Comparison of ENCODE assay signal across 23 cellular contexts in the genomic region with DNA sequence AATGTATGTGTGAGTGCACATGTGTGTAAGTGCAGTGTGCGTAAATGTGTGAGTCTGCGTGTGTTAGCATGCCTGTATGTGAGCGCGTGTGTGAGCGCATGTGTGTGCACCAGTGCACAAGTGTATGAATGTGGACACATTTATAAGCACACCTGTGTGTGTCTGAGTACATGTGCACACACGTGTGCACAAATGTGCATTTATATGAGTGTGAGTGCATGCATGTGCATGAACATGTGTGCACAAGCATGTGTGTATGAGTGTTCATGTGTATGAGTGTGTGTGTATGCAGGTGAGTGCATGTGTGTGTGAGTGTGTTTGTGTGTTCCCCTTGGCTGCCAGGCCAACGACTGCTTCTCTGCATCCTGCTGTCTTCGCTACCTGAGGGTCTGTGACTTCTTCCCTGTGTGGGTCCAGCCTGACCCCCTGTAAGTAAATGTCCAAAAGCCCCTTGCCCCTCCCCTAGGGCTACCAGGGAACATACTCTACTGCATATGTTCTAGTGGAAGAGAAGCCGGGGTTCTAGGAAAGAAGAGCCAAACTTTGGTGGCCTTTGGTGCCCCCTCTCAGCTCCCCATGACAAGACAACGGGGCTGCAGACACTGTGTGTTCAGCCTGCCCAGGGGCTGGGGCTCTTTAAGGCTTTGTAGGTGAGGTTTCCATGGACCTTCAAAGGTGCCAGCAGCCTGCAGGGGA. TPM values are rescaled to one million over a fixed set of nuclear protein-coding genes. Genes with fewer than 3 reads are reported as not detected.
DNase-seq lines count a peak whose midpoint lies in the region; ATAC-seq, FAIRE-seq and TF ChIP-seq lines count a peak whose summit lies in the region.
"Had no signal": no experiment of that assay in that cellular context is flagged by ENCODE, and none has a peak within 500 bp of the region (broad histone marks: within the 10 kb centered on the region; RNA-seq: fewer than 3 reads in every experiment).

No MANE protein-coding gene starts in this region.

- no peaks in the 10 kb centered on the region for H3K9me3 Mint-ChIP-seq in natural killer cell
- no peaks in the 10 kb centered on the region for H3K9me3 Mint-ChIP-seq in natural killer cell treated with Interleukin-12 subunit alpha and Interleukin-12 subunit beta and Interleukin-15 and Interleukin-18, amount 100 ng/mL, for 72 hours
- no peaks in the 10 kb centered on the region for H3K9me3 Mint-ChIP-seq in naive thymus-derived CD4-positive, alpha-beta T cell
- H3K9me3 Mint-ChIP-seq: CD8-positive, alpha-beta T cell had no signal

- peaks cover 46 to 49% of the 10 kb centered on the region in 2 donors for H3K4me1 Mint-ChIP-seq in natural killer cell
- H3K4me1 Mint-ChIP-seq in natural killer cell treated with Interleukin-12 subunit alpha and Interleukin-12 subunit beta and Interleukin-15 and Interleukin-18, amount 100 ng/mL, for 72 hours (ENCODE audit: low read depth in 2 of 2) = peaks cover 32 to 39% of the 10 kb centered on the region in 2 donors
- H3K4me1 Mint-ChIP-seq in naive thymus-derived CD4-positive, alpha-beta T cell = peaks cover 9 to 16% (median 13%) of the 10 kb centered on the region in 7 donors

- H3K36me3 ChIP-seq in bronchial epithelial cell (ENCODE audit: control insufficient read depth, insufficient read depth, low read length) (no peaks in the 10 kb centered on the region), body of pancreas (replicated peaks in 1 of 2; ENCODE audit: insufficient read depth in 1 of 2, low read depth in 2 of 2) (no peaks in the 10 kb centered on the region)
- H3K36me3 ChIP-seq in naive thymus-derived CD4-positive, alpha-beta T cell (ENCODE audit: control insufficient read depth in 2 of 3, insufficient read depth in 3 of 3, low read length in 3 of 3) = peaks cover 0 to 17% (median 0%) of the 10 kb centered on the region in 3 experiments
- H3K36me3 ChIP-seq: BLaER1, SJSA1 had no signal

- H3K27me3 ChIP-seq in bronchial epithelial cell (ENCODE audit: control insufficient read depth, insufficient read depth, low read length) = peaks cover 2% of the 10 kb centered on the region
- H3K27me3 ChIP-seq in naive thymus-derived CD4-positive, alpha-beta T cell (ENCODE audit: control insufficient read depth in 2 of 2, insufficient read depth in 2 of 2, low read length in 2 of 2) = no peaks in the 10 kb centered on the region
- no peaks in the 10 kb centered on the region for H3K27me3 ChIP-seq in body of pancreas
- H3K27me3 ChIP-seq: BLaER1 had no signal

- peak overlapping the region in 1 of 2 donors; percentile 14 for H3K27ac Mint-ChIP-seq in natural killer cell
- no peak overlapping the region for H3K27ac Mint-ChIP-seq in natural killer cell treated with Interleukin-12 subunit alpha and Interleukin-12 subunit beta and Interleukin-15 and Interleukin-18, amount 100 ng/mL, for 72 hours
- H3K27ac Mint-ChIP-seq in naive thymus-derived CD4-positive, alpha-beta T cell = peak overlapping the region in 8 of 9 donors; percentile 4 to 80 (median 54)
- H3K27ac Mint-ChIP-seq: CD8-positive, alpha-beta T cell had no signal

- peak; percentile 97 for FAIRE-seq in bronchial epithelial cell (lab: Jason Lieb, UNC)
- FAIRE-seq: GM12892, GM18507 had no signal

- 94% methylated on average over 9 to 10 of the region's 10 CpGs for WGBS in body of pancreas, 2 donors

- TF ChIP-seq CTCF in natural killer cell (IDR thresholded peaks at IDR 0.05) (no peak), bronchial epithelial cell (IDR thresholded peaks at IDR 0.05; ENCODE audit: insufficient read depth, low read length, severe bottlenecking) (no peak), body of pancreas (IDR thresholded peaks at IDR 0.05) (no peak)

- H3K4me3 Mint-ChIP-seq in natural killer cell = peak overlapping the region; percentile 21
- no peak overlapping the region for H3K4me3 Mint-ChIP-seq in natural killer cell treated with Interleukin-12 subunit alpha and Interleukin-12 subunit beta and Interleukin-15 and Interleukin-18, amount 100 ng/mL, for 72 hours
- H3K4me3 Mint-ChIP-seq in naive thymus-derived CD4-positive, alpha-beta T cell = no peak overlapping the region
- H3K4me3 Mint-ChIP-seq: CD8-positive, alpha-beta T cell had no signal

- H3K9me3 ChIP-seq in naive thymus-derived CD4-positive, alpha-beta T cell (ENCODE audit: control insufficient read depth in 2 of 3, low read length in 3 of 3) = no peaks in the 10 kb centered on the region
- H3K9me3 ChIP-seq in body of pancreas = no peaks in the 10 kb centered on the region
- H3K9me3 ChIP-seq: BLaER1, SJSA1 had no signal

- POLR2A ChIA-PET in naive thymus-derived CD4-positive, alpha-beta T cell (lab: Charles Lee) = no interaction called here

- H3K4me3 ChIP-seq in bronchial epithelial cell (ENCODE audit: low read depth, low read length) = no peak overlapping the region
- no peak overlapping the region for H3K4me3 ChIP-seq in naive thymus-derived CD4-positive, alpha-beta T cell (ENCODE audit: low read length)
- H3K4me3 ChIP-seq in body of pancreas = no peak overlapping the region
- H3K4me3 ChIP-seq: BLaER1, GM23248, PC-9, SJSA1 had no signal

- CTCF ChIA-PET in naive thymus-derived CD4-positive, alpha-beta T cell (lab: Charles Lee) = interaction anchor here (0.7 to 4.2 kb wide), 2 partner anchors 24 to 75 kb away, joined by 3 to 85 read pairs; no protein-coding TSS in a partner anchor

- TF ChIP-seq POLR2A in body of pancreas (IDR thresholded peaks at IDR 0.05) = no peak

- ATAC-seq in natural killer cell (no peak), body of pancreas (no peak)
- ATAC-seq in natural killer cell treated with Interleukin-12 subunit alpha and Interleukin-12 subunit beta and Interleukin-15 and Interleukin-18, amount 100 ng/mL, for 72 hours = no peak
- no peak for ATAC-seq in naive thymus-derived CD4-positive, alpha-beta T cell
- ATAC-seq: CD8-positive, alpha-beta T cell had no signal

- no peak for DNase-seq in natural killer cell
- DNase-seq in natural killer cell treated with Interleukin-12 subunit alpha and Interleukin-12 subunit beta and Interleukin-15 and Interleukin-18, amount 100 ng/mL, for 72 hours (ENCODE audit: low spot score) = no peak
- no peak for DNase-seq in bronchial epithelial cell (ENCODE audit: low read depth)
- no peak for DNase-seq in naive thymus-derived CD4-positive, alpha-beta T cell
- no peak for DNase-seq in posterior vena cava (ENCODE audit: low spot score)
- DNase-seq in DMS79 (lab: John Stamatoyannopoulos, UW) = no peak
- DNase-seq in body of pancreas = no peak
- DNase-seq in A172 (ENCODE audit: low spot score) = no peak
- DNase-seq: Calu3; CD8-positive, alpha-beta T cell; DMS53; GM23248; KBM-7; NCI-H1417; NCI-H1930; NCI-H345; NCI-H524 treated with DMSO at 0.1 percent for 48 hours; PC-9 had no signal

- intact Hi-C loops in natural killer cell (cut with micrococcal nuclease) (no loop called here), posterior vena cava (cut with DNase I) (loop anchor here (5.0 to 10.0 kb wide), 2 partner anchors 72 to 74 kb away; no protein-coding TSS in a partner anchor), body of pancreas (cut with DNase I) (loop anchor here (5.0 kb wide), 1 partner anchor 109 kb away; no protein-coding TSS in a partner anchor)
- intact Hi-C loops in naive thymus-derived CD4-positive, alpha-beta T cell (cut with micrococcal nuclease) = no loop called here

- H3K4me1 ChIP-seq in naive thymus-derived CD4-positive, alpha-beta T cell (ENCODE audit: control insufficient read depth in 2 of 2, insufficient read depth in 2 of 2, low read length in 2 of 2) = peaks cover 8 to 12% of the 10 kb centered on the region in 2 donors
- H3K4me1 ChIP-seq in body of pancreas = peaks cover 33% of the 10 kb centered on the region

- H3K36me3 Mint-ChIP-seq in natural killer cell = no peaks in the 10 kb centered on the region
- H3K36me3 Mint-ChIP-seq in natural killer cell treated with Interleukin-12 subunit alpha and Interleukin-12 subunit beta and Interleukin-15 and Interleukin-18, amount 100 ng/mL, for 72 hours = no peaks in the 10 kb centered on the region
- peaks cover 0 to 7% (median 4%) of the 10 kb centered on the region in 5 donors for H3K36me3 Mint-ChIP-seq in naive thymus-derived CD4-positive, alpha-beta T cell

- H3K27me3 Mint-ChIP-seq in natural killer cell (ENCODE audit: low read depth in 2 of 2) = no peaks in the 10 kb centered on the region
- H3K27me3 Mint-ChIP-seq in natural killer cell treated with Interleukin-12 subunit alpha and Interleukin-12 subunit beta and Interleukin-15 and Interleukin-18, amount 100 ng/mL, for 72 hours = no peaks in the 10 kb centered on the region
- peaks cover 0 to 13% (median 0%) of the 10 kb centered on the region in 5 donors for H3K27me3 Mint-ChIP-seq in naive thymus-derived CD4-positive, alpha-beta T cell

- H3K27ac ChIP-seq in naive thymus-derived CD4-positive, alpha-beta T cell (ENCODE audit: low read depth, low read length) = no peak overlapping the region
- H3K27ac ChIP-seq in body of pancreas = no peak overlapping the region
- H3K27ac ChIP-seq: BLaER1, GM23248, PC-9, RWPE1, SJSA1 had no signal

RNA-seq across cellular contexts. Expression of a gene that starts 17.0 kb away (rescaled TPM):
- 1 to 10 TPM; 4.1 to 4.6 (median 4.1) TPM for total RNA-seq in natural killer cell
- total RNA-seq in natural killer cell treated with Interleukin-12 subunit alpha and Interleukin-12 subunit beta and Interleukin-15 and Interleukin-18, amount 100 ng/mL, for 72 hours = 1 to 10 TPM; 1.8 to 2.8 TPM
- total RNA-seq in bronchial epithelial cell = under 0.01 and 0.26 TPM in 2 replicates
- 1 to 10 TPM; 5.8 to 8.5 (median 6.5) TPM for total RNA-seq in naive thymus-derived CD4-positive, alpha-beta T cell
- polyA plus RNA-seq in naive thymus-derived CD4-positive, alpha-beta T cell = 1 to 10 TPM in 1 of 2 donors, under 1 TPM in 1; 0.62 to 1.6 TPM
- total RNA-seq in posterior vena cava = under 1 TPM; 0.19 TPM
- 10 to 100 TPM in 1 of 2 donors, 1 to 10 TPM in 1; 9.1 to 12.5 TPM for total RNA-seq in body of pancreas
- 1.2 and 1.9 TPM in 2 replicates for total RNA-seq in A172 (2014; rRNA removed; shearing (Covaris generic))
- total RNA-seq: GM23248 had no signal
- polyA plus RNA-seq: GM23248 had no signal

Comparison
In these comparisons a context has a peak if more than half of its experiments do, and no peak if none do; other contexts are left out.
1. H3K27ac Mint-ChIP-seq: peak in naive thymus-derived CD4-positive, alpha-beta T cell (8 of 9); none in natural killer cell treated with Interleukin-12 subunit alpha and Interleukin-12 subunit beta and Interleukin-15 and Interleukin-18, amount 100 ng/mL, for 72 hours (0 of 2).
2. intact Hi-C loops: an anchor here in posterior vena cava (5.0 to 10.0 kb wide) and body of pancreas (5.0 kb wide); none called in natural killer cell and naive thymus-derived CD4-positive, alpha-beta T cell.